In genomic region chr7:24889611-24890010, GRCh38 we compare ENCODE assay signal across 16 cellular contexts.
"Had no signal": no experiment of that assay in that cellular context is flagged by ENCODE, and none has a peak within 500 bp of the region (broad histone marks: within the 10 kb centered on the region; RNA-seq: fewer than 3 reads in every experiment).

No MANE protein-coding gene starts in this region.

- H3K4me2 ChIP-seq: hepatocyte had no signal

- ATAC-seq: activated CD4-positive, alpha-beta T cell treated with anti-CD3 and anti-CD28 coated beads for 36 hours; activated CD8-positive, alpha-beta memory T cell treated with anti-CD3 and anti-CD28 coated beads, Interleukin-2, amount 10 ng/mL, durations not matched to agents 7 days and 5 days; effector memory CD8-positive, alpha-beta T cell; left cardiac atrium; lower lobe of right lung; stimulated activated naive B cell treated with anti-CD40 and anti-IgM and Interleukin-4, amounts not matched to agents 10 μg/mL and 1 μg/mL and 100 μg/mL, for 72 hours had no signal

- H3K9me3 ChIP-seq: lower lobe of right lung, spleen, thyroid gland had no signal

- H2AFZ ChIP-seq: hepatocyte had no signal

- H3K27me3 ChIP-seq: hepatocyte, spleen, thyroid gland had no signal

- H3K27ac ChIP-seq: hepatocyte, lower lobe of right lung, spleen, thyroid gland had no signal

- H3K4me3 ChIP-seq: hepatocyte, lower lobe of right lung, spleen, thyroid gland had no signal

- H3K36me3 ChIP-seq: lower lobe of right lung, thyroid gland had no signal

- DNase-seq: activated CD4-positive, alpha-beta memory T cell treated with anti-CD3 and anti-CD28 coated beads, Interleukin-2, amount 10 ng/mL, durations not matched to agents 7 days and 5 days; activated CD4-positive, alpha-beta T cell treated with anti-CD3 and anti-CD28 coated beads for 36 hours; activated CD8-positive, alpha-beta memory T cell treated with anti-CD3 and anti-CD28 coated beads, Interleukin-2, amount 10 ng/mL, durations not matched to agents 7 days and 5 days; activated naive CD8-positive, alpha-beta T cell treated with anti-CD3 and anti-CD28 coated beads, Interleukin-2, amount 10 ng/mL, durations not matched to agents 7 days and 5 days; amygdala; effector memory CD8-positive, alpha-beta T cell; left cardiac atrium; lower lobe of right lung; nephron progenitor cell; occipital lobe; posterior cingulate gyrus; spleen; stimulated activated CD4-positive, alpha-beta T cell treated with anti-CD3 and anti-CD28 coated beads, Interleukin-4, amount 100 ng/mL, for 4 hours; stimulated activated naive B cell treated with anti-CD40 and anti-IgM and Interleukin-4, amounts not matched to agents 10 μg/mL and 1 μg/mL and 100 μg/mL, for 72 hours; thyroid gland had no signal
